In genomic region chr2:216004408-216005283, GRCh38 we compare ENCODE assay signal across 9 cellular contexts. TPM values are rescaled to one million over a fixed set of nuclear protein-coding genes. Genes with fewer than 3 reads are reported as not detected.
DNase-seq lines count a peak whose midpoint lies in the region; ATAC-seq and TF ChIP-seq lines count a peak whose summit lies in the region.
"Had no signal": no experiment of that assay in that cellular context is flagged by ENCODE, and none has a peak within 500 bp of the region (broad histone marks: within the 10 kb centered on the region; RNA-seq: fewer than 3 reads in every experiment).

No MANE protein-coding gene starts in this region.

- H3K27ac ChIP-seq in upper lobe of right lung: no peak overlapping the region
- H3K27ac ChIP-seq in WERI-Rb-1: no peak overlapping the region
- no peak overlapping the region for H3K27ac ChIP-seq in smooth muscle cell (ENCODE audit: low read depth)

- no peak overlapping the region for H3K9ac ChIP-seq in smooth muscle cell (ENCODE audit: low read depth)

- peaks cover 15% of the 10 kb centered on the region for H3K4me1 ChIP-seq in upper lobe of right lung
- peaks cover 21% of the 10 kb centered on the region for H3K4me1 ChIP-seq in smooth muscle cell (ENCODE audit: low read depth)

- H3K4me3 ChIP-seq in upper lobe of right lung (no peak overlapping the region), WERI-Rb-1 (ENCODE audit: low read depth, low read length) (no peak overlapping the region), smooth muscle cell (no peak overlapping the region)

- peaks cover 4% of the 10 kb centered on the region for H3F3A ChIP-seq in smooth muscle cell (ENCODE audit: low read depth)

- WGBS in smooth muscle cell (ENCODE audit: low lambda C conversion rate): 94% methylated on average over 6 of the region's 6 CpGs

- no peak overlapping the region for H3K4me2 ChIP-seq in smooth muscle cell

- no peaks in the 10 kb centered on the region for H4K20me1 ChIP-seq in smooth muscle cell (ENCODE audit: low read depth)

- H2AFZ ChIP-seq in smooth muscle cell (ENCODE audit: low read depth): no peak overlapping the region

- H3K27me3 ChIP-seq in upper lobe of right lung (no peaks in the 10 kb centered on the region), WERI-Rb-1 (ENCODE audit: insufficient read depth, low read depth, severe bottlenecking) (no peaks in the 10 kb centered on the region), smooth muscle cell (ENCODE audit: low read depth) (no peaks in the 10 kb centered on the region)

- no peaks in the 10 kb centered on the region for H3K36me3 ChIP-seq in upper lobe of right lung
- H3K36me3 ChIP-seq in WERI-Rb-1: peaks cover 7% of the 10 kb centered on the region; the same call in 1 of the 2 replicates
- no peaks in the 10 kb centered on the region for H3K36me3 ChIP-seq in smooth muscle cell (ENCODE audit: low read depth)

- TF ChIP-seq CTCF in upper lobe of right lung (IDR thresholded peaks at IDR 0.05) (no peak), WERI-Rb-1 (IDR thresholded peaks at IDR 0.05; ENCODE audit: low read depth, low read length) (no peak), smooth muscle cell (IDR thresholded peaks at IDR 0.05; ENCODE audit: borderline replicate concordance, insufficient read depth, poor library complexity, severe bottlenecking) (no peak)

- intact Hi-C loops in upper lobe of right lung (cut with DNase I): no loop called here

- ATAC-seq in HG02885 (IDR thresholded peaks at IDR 0.05; ENCODE audit: poor library complexity, unreplicated experiment) (peak; percentile 29), upper lobe of right lung (peak; percentile 65)

- DNase-seq in stimulated activated naive CD4-positive, alpha-beta T cell treated with Interleukin-2 at 50 U/mL for 16 hours (lab: John Stamatoyannopoulos, UW): peak; percentile 36
- DNase-seq in stimulated activated naive CD4-positive, alpha-beta T cell (lab: John Stamatoyannopoulos, UW): no peak
- DNase-seq in activated CD4-positive, alpha-beta T cell treated with anti-CD3 and anti-CD28 coated beads, Interleukin-2, amount 50 U/mL, for 48 hours: peak; percentile 28 to 38
- DNase-seq in upper lobe of right lung: no peak
- no peak for DNase-seq in WERI-Rb-1
- DNase-seq in kidney glomerular epithelial cell (lab: John Stamatoyannopoulos, UW): no peak
- no peak for DNase-seq in smooth muscle cell (lab: John Stamatoyannopoulos, UW; ENCODE audit: unreplicated experiment)
- DNase-seq: T-helper 9 cell had no signal

- H3K9me3 ChIP-seq in upper lobe of right lung: no peaks in the 10 kb centered on the region
- H3K9me3 ChIP-seq in WERI-Rb-1 (ENCODE audit: severe bottlenecking): no peaks in the 10 kb centered on the region
- no peaks in the 10 kb centered on the region for H3K9me3 ChIP-seq in smooth muscle cell (replicated peaks; ENCODE audit: low read depth)

- peaks cover 5% of the 10 kb centered on the region for H3K79me2 ChIP-seq in smooth muscle cell (ENCODE audit: low read depth)

RNA-seq across cellular contexts. Expression of gene MREG, which starts 8.7 kb away (rescaled TPM):
- total RNA-seq in upper lobe of right lung (16.8 TPM), smooth muscle cell (5.5 and 5.7 TPM in 2 replicates)
- polyA plus RNA-seq in smooth muscle cell: 1.8 and 2.3 TPM in 2 replicates

Comparison
In these comparisons a context has a peak if more than half of its experiments do, and no peak if none do; other contexts are left out.
1. DNase-seq: peak in stimulated activated naive CD4-positive, alpha-beta T cell treated with Interleukin-2 at 50 U/mL for 16 hours (single experiment) and activated CD4-positive, alpha-beta T cell treated with anti-CD3 and anti-CD28 coated beads, Interleukin-2, amount 50 U/mL, for 48 hours (2 of 2); none in stimulated activated naive CD4-positive, alpha-beta T cell (0 of 6), upper lobe of right lung (single experiment), WERI-Rb-1 (single experiment), kidney glomerular epithelial cell (single experiment) and smooth muscle cell (single experiment).